ENCODE assay signal across 17 cellular contexts in the genomic region with DNA sequence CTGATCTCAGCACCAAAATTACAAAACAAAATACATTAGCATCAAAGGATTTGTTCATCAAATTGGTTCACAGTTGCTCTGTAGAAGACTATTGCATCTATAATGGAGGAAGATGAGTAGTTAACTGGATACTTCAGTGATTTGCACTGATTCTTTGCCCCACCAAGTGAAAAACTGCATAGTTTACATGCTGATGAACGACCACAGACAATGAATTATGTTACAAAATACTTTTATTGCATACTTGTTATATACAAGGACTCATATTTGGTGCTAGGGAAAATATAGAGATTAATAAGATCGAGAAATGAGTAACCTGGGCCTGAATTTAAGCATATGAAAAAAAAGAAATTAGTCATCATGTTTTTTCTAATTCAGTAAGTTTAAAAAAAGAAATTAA.
A peak's percentile ranks its signal among the peaks of the same experiment; 100 is the strongest.
DNase-seq lines count a peak whose midpoint lies in the region; ATAC-seq and TF ChIP-seq lines count a peak whose summit lies in the region.
"Had no signal": no experiment of that assay in that cellular context is flagged by ENCODE, and none has a peak within 500 bp of the region (broad histone marks: within the 10 kb centered on the region; RNA-seq: fewer than 3 reads in every experiment).

No MANE protein-coding gene starts in this region.

- ATAC-seq in GM18907 (IDR thresholded peaks at IDR 0.05; ENCODE audit: unreplicated experiment): peak; percentile 17
- ATAC-seq in HG03378 (IDR thresholded peaks at IDR 0.05; ENCODE audit: unreplicated experiment): peak; percentile 27
- no peak for ATAC-seq in aorta (ENCODE audit: low FRiP score)
- no peak for ATAC-seq in HG02852 (IDR thresholded peaks at IDR 0.05; ENCODE audit: unreplicated experiment)
- ATAC-seq: HCT116, HepG2 had no signal

- H3K36me3 ChIP-seq in aorta (ENCODE audit: control insufficient read depth in 1 of 2, insufficient read depth in 2 of 2, low read length in 1 of 2): no peaks in the 10 kb centered on the region

- DNase-seq in AG09309 (ENCODE audit: low read depth) (peak; percentile 20), fibroblast of mammary gland (ENCODE audit: low read depth) (peak; percentile 31), SKM-1 treated with dmso at 0.1 percent for 144 hours (lab: John Stamatoyannopoulos, UW; ENCODE audit: unreplicated experiment) (no peak), aorta (no peak), SIG-M5 treated with dmso at 0.1 percent for 504 hours (lab: John Stamatoyannopoulos, UW; ENCODE audit: unreplicated experiment) (no peak)
- DNase-seq: DMS 273 treated with DMSO at 0.1 percent for 48 hours, NCI-H1092, NCI-H146, NCI-H2081 treated with DMSO at 0.1 percent for 48 hours, NCI-H510A, NCI-H82 had no signal

- WGBS in aorta, 2 donors: 86 to 87% methylated on average over 2 of the region's 2 CpGs

- H3K27ac ChIP-seq in aorta (ENCODE audit: low read depth in 1 of 2, low read length in 2 of 2): no peak overlapping the region
- H3K27ac ChIP-seq: SK-N-MC had no signal

- no peaks in the 10 kb centered on the region for H3K9me3 ChIP-seq in aorta (ENCODE audit: control insufficient read depth, low read length)

- H3K4me3 ChIP-seq in AG09309 (ENCODE audit: control insufficient read depth, low read depth, low read length): no peak overlapping the region
- no peak overlapping the region for H3K4me3 ChIP-seq in fibroblast of mammary gland (ENCODE audit: control insufficient read depth, low read depth, low read length)
- no peak overlapping the region for H3K4me3 ChIP-seq in aorta (ENCODE audit: low read length in 2 of 2)
- H3K4me3 ChIP-seq: SK-N-MC had no signal

- H3K4me1 ChIP-seq in aorta (ENCODE audit: control insufficient read depth in 1 of 2, insufficient read depth in 2 of 2, low read length in 2 of 2): no peaks in the 10 kb centered on the region

- no peaks in the 10 kb centered on the region for H3K27me3 ChIP-seq in aorta (ENCODE audit: control insufficient read depth in 1 of 2, insufficient read depth in 2 of 2, low read length in 1 of 2)

- intact Hi-C loops in aorta (cut with DNase I): no loop called here

- no peak for TF ChIP-seq CTCF in AG09309 (IDR thresholded peaks at IDR 0.05; ENCODE audit: control insufficient read depth, insufficient read depth, low read depth, low read length, missing control alignments)
- TF ChIP-seq CTCF in fibroblast of mammary gland (conservative IDR thresholded peaks at IDR 0.05; ENCODE audit: control insufficient read depth, insufficient read depth, low read depth, low read length): no peak

Comparison
In these comparisons a context has a peak if more than half of its experiments do, and no peak if none do; other contexts are left out.
1. DNase-seq: peak in AG09309 (single experiment) and fibroblast of mammary gland (single experiment); none in SKM-1 treated with dmso at 0.1 percent for 144 hours (single experiment), aorta (0 of 2) and SIG-M5 treated with dmso at 0.1 percent for 504 hours (single experiment).
2. ATAC-seq: peak in GM18907 (single experiment) and HG03378 (single experiment); none in aorta (single experiment) and HG02852 (single experiment).